In the genomic region with DNA sequence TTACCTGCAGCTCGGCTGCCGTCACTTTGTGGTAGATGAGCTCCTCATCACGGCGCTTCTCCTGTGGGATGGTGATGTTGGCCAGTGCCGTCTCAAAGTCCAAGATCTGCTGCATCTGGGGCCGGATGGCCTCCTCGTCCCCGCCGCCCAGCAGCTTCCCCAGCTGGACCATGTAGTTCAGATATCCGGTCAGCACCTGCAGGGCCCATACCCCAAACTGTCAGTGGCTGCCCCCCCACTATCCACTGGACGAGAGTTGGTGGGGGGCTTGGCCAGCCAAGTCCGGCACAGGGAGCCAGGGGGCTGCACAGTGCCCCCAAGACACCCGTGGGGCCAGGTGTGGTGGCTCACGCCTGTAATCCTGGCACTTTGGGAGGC, we compare ENCODE assay signal across 8 cellular contexts.
"Had no signal": no experiment of that assay in that cellular context is flagged by ENCODE, and none has a peak within 500 bp of the region (broad histone marks: within the 10 kb centered on the region; RNA-seq: fewer than 3 reads in every experiment).

No MANE protein-coding gene starts in this region.

- DNase-seq: activated gamma-delta T cell had no signal

- H3K4me3 Mint-ChIP-seq: naive thymus-derived CD4-positive, alpha-beta T cell; stimulated activated effector memory CD8-positive, alpha-beta T cell treated with anti-CD3 and anti-CD28 coated beads, Interleukin-12 subunit alpha, Interleukin-12 subunit beta, amount 100 ng/mL, for 72 hours had no signal

- H3K9me3 Mint-ChIP-seq: activated naive CD4-positive, alpha-beta T cell treated with anti-CD3 and anti-CD28 coated beads, Interleukin-2, amount 50 U/mL, for 72 hours; naive thymus-derived CD4-positive, alpha-beta T cell; stimulated activated effector memory CD8-positive, alpha-beta T cell treated with anti-CD3 and anti-CD28 coated beads, Interleukin-12 subunit alpha, Interleukin-12 subunit beta, amount 100 ng/mL, for 72 hours had no signal

- H3K27me3 Mint-ChIP-seq: naive thymus-derived CD4-positive, alpha-beta T cell had no signal

- H3K27ac ChIP-seq: epithelial cell of prostate, pancreas had no signal

- H3K27me3 ChIP-seq: pancreas, upper lobe of left lung had no signal

- H3K9me3 ChIP-seq: mucosa of descending colon, pancreas, upper lobe of left lung had no signal

- H3K4me3 ChIP-seq: mucosa of descending colon, pancreas, upper lobe of left lung had no signal
